3 cellular contexts compared by ENCODE assay signal in genomic region chr11:125264091-125265022, GRCh38.
TF ChIP-seq lines count a peak whose summit lies in the region.

No MANE protein-coding gene starts in this region.

TF ChIP-seq in HepG2, 621 proteins besides CTCF, POLR2A, EP300 and RAD21:
- TF ChIP-seq PAXIP1 (CRISPR knock-in tag; conservative IDR thresholded peaks at IDR 0.05) (no peak), ZBTB49 (CRISPR knock-in tag; IDR thresholded peaks at IDR 0.05; ENCODE audit: borderline replicate concordance) (no peak), ZNF629 (CRISPR knock-in tag; conservative IDR thresholded peaks at IDR 0.05) (peak; percentile 55), TFDP2 (CRISPR knock-in tag; IDR thresholded peaks at IDR 0.05) (no peak)

TF ChIP-seq in H1, 55 proteins besides CTCF, POLR2A, EP300 and RAD21:
- TF ChIP-seq KDM1A (IDR thresholded peaks at IDR 0.05; ENCODE audit: borderline replicate concordance, low read length) (peak; percentile 68; the same call in 1 of the 2 replicates), YY1 (IDR thresholded peaks at IDR 0.05; ENCODE audit: low read depth, low read length) (no peak)

TF ChIP-seq in neural cell, 6 proteins besides CTCF, POLR2A, EP300 and RAD21:
- TF ChIP-seq TAF1 (IDR thresholded peaks at IDR 0.05; ENCODE audit: low read depth) (no peak), REST (IDR thresholded peaks at IDR 0.05; ENCODE audit: borderline replicate concordance) (no peak), EZH2 (IDR thresholded peaks at IDR 0.05; ENCODE audit: borderline replicate concordance, insufficient read depth, low read length, poor library complexity, severe bottlenecking) (no peak), MXI1 (conservative IDR thresholded peaks at IDR 0.05; ENCODE audit: poor library complexity, severe bottlenecking) (no peak), POLR2AphosphoS5 (IDR thresholded peaks at IDR 0.05) (no peak)
